In genomic region chr16:87955302-87956168, GRCh38 we compare ENCODE assay signal across 10 cellular contexts. TPM values are rescaled to one million over a fixed set of nuclear protein-coding genes. Genes with fewer than 3 reads are reported as not detected.
DNase-seq lines count a peak whose midpoint lies in the region; ATAC-seq and TF ChIP-seq lines count a peak whose summit lies in the region.
"Had no signal": no experiment of that assay in that cellular context is flagged by ENCODE, and none has a peak within 500 bp of the region (broad histone marks: within the 10 kb centered on the region; RNA-seq: fewer than 3 reads in every experiment).

No MANE protein-coding gene starts in this region.

- no peaks in the 10 kb centered on the region for H3K9me3 Mint-ChIP-seq in CD8-positive, alpha-beta T cell
- H3K9me3 Mint-ChIP-seq in dendritic cell treated with granulocyte-macrophage colony-stimulating factor and Interleukin-4, amounts not matched to agents 40 ng/mL and 50 ng/mL, for 4 days = no peaks in the 10 kb centered on the region
- no peaks in the 10 kb centered on the region for H3K9me3 Mint-ChIP-seq in nephron progenitor cell

- TF ChIP-seq POLR2A in NB4 (IDR thresholded peaks at IDR 0.05; ENCODE audit: extremely low read depth, insufficient read length) (no peak), adrenal gland (IDR thresholded peaks at IDR 0.05) (no peak)

- H3K4me1 Mint-ChIP-seq in CD8-positive, alpha-beta T cell (ENCODE audit: low read depth) = peaks cover 84% of the 10 kb centered on the region
- peaks cover 83% of the 10 kb centered on the region for H3K4me1 Mint-ChIP-seq in dendritic cell treated with granulocyte-macrophage colony-stimulating factor and Interleukin-4, amounts not matched to agents 40 ng/mL and 50 ng/mL, for 4 days (ENCODE audit: low read depth)
- peaks cover 89% of the 10 kb centered on the region for H3K4me1 Mint-ChIP-seq in nephron progenitor cell

- TF ChIP-seq CTCF in CD8-positive, alpha-beta T cell (IDR thresholded peaks at IDR 0.05) = no peak
- TF ChIP-seq CTCF in NB4 (IDR thresholded peaks at IDR 0.05; ENCODE audit: low read depth, low read length) (no peak), nephron progenitor cell (IDR thresholded peaks at IDR 0.05) (no peak), adrenal gland (IDR thresholded peaks at IDR 0.05) (no peak)

- H3K4me2 ChIP-seq in Karpas-422 (ENCODE audit: low read depth, low read length, poor library complexity, severe bottlenecking) = no peak overlapping the region

- H3K27me3 Mint-ChIP-seq in CD8-positive, alpha-beta T cell (ENCODE audit: low read depth) = no peaks in the 10 kb centered on the region
- H3K27me3 Mint-ChIP-seq in dendritic cell treated with granulocyte-macrophage colony-stimulating factor and Interleukin-4, amounts not matched to agents 40 ng/mL and 50 ng/mL, for 4 days = no peaks in the 10 kb centered on the region
- peaks cover 3% of the 10 kb centered on the region for H3K27me3 Mint-ChIP-seq in nephron progenitor cell (ENCODE audit: low read depth, poor library complexity)

- no peak overlapping the region for H3K4me3 ChIP-seq in CD8-positive, alpha-beta T cell (ENCODE audit: low read depth, low read length)
- no peak overlapping the region for H3K4me3 ChIP-seq in NB4 (ENCODE audit: low read depth, low read length)
- no peak overlapping the region for H3K4me3 ChIP-seq in Karpas-422 (ENCODE audit: low read length)
- H3K4me3 ChIP-seq in adrenal gland = no peak overlapping the region

- peak overlapping the region; percentile 76 for H3K27ac ChIP-seq in CD8-positive, alpha-beta T cell (ENCODE audit: low read depth, low read length)
- H3K27ac ChIP-seq in Karpas-422 (ENCODE audit: low read length) (no peak overlapping the region), adrenal gland (peak overlapping the region in 2 of 5 donors; percentile 75 to 96)

- CTCF ChIA-PET in CD8-positive, alpha-beta T cell (lab: Charles Lee) = no interaction called here

- no peak overlapping the region for H2AFZ ChIP-seq in Karpas-422 (ENCODE audit: low read length)

- DNase-seq in CD8-positive, alpha-beta T cell = no peak
- DNase-seq in NB4 (ENCODE audit: low read depth) (peak; percentile 48), nephron progenitor cell (no peak), NCI-H446 treated with DMSO at 0.1 percent for 48 hours (lab: John Stamatoyannopoulos, UW) (no peak), cerebellar cortex (ENCODE audit: low spot score) (no peak), Karpas-422 (no peak), adrenal gland (no peak)
- DNase-seq: cortex of kidney, NCI-H1694 had no signal

- H3K27me3 ChIP-seq in CD8-positive, alpha-beta T cell (ENCODE audit: insufficient read depth, low read length) = no peaks in the 10 kb centered on the region
- H3K27me3 ChIP-seq in Karpas-422 (ENCODE audit: low read length) (no peaks in the 10 kb centered on the region), adrenal gland (no peaks in the 10 kb centered on the region)

- H4K20me1 ChIP-seq in Karpas-422 (ENCODE audit: insufficient read depth, low read depth, low read length) = no peaks in the 10 kb centered on the region; the same call in 1 of the 2 replicates

- WGBS in adrenal gland, 4 donors = 71 to 75% (median 72%) methylated on average over 16 to 20 of the region's 20 CpGs

- ATAC-seq in CD8-positive, alpha-beta T cell = no peak

- peaks cover 11% of the 10 kb centered on the region for H3K36me3 ChIP-seq in CD8-positive, alpha-beta T cell (ENCODE audit: insufficient read depth, low read length)
- H3K36me3 ChIP-seq in Karpas-422 (ENCODE audit: insufficient read depth, low read length) = peaks cover 6% of the 10 kb centered on the region; the same call in 1 of the 2 replicates
- no peaks in the 10 kb centered on the region for H3K36me3 ChIP-seq in adrenal gland (replicated peaks in 1 of 2)

- H3K4me1 ChIP-seq in CD8-positive, alpha-beta T cell (ENCODE audit: insufficient read depth, low read length) = peaks cover 77% of the 10 kb centered on the region
- peaks cover 19% of the 10 kb centered on the region for H3K4me1 ChIP-seq in Karpas-422 (ENCODE audit: low read length)
- H3K4me1 ChIP-seq in adrenal gland (replicated peaks in 1 of 2) = peaks cover 8 to 51% of the 10 kb centered on the region in 2 donors

- POLR2A ChIA-PET in CD8-positive, alpha-beta T cell (lab: Charles Lee) = interaction anchor here (0.8 kb wide), 1 partner anchor 10 kb away, joined by 3 read pairs; no protein-coding TSS in a partner anchor

- peak overlapping the region; percentile 81 for H3K4me3 Mint-ChIP-seq in CD8-positive, alpha-beta T cell
- H3K4me3 Mint-ChIP-seq in dendritic cell treated with granulocyte-macrophage colony-stimulating factor and Interleukin-4, amounts not matched to agents 40 ng/mL and 50 ng/mL, for 4 days = peak overlapping the region; percentile 76
- peak overlapping the region; percentile 72 for H3K4me3 Mint-ChIP-seq in nephron progenitor cell

- H3K9ac ChIP-seq in Karpas-422 (ENCODE audit: low read length) = no peak overlapping the region

- intact Hi-C loops in CD8-positive, alpha-beta T cell (cut with DNase I, micrococcal nuclease) = loop anchor here (10.0 kb wide), 3 partner anchors 729 to 1289 kb away; partner anchors contain the start of genes CTU2 (in 1 of the 2), RNF166 (in 1 of the 2) and SNAI3 (in 1 of the 2)
- intact Hi-C loops in dendritic cell treated with granulocyte-macrophage colony-stimulating factor and Interleukin-4, amounts not matched to agents 40 ng/mL and 50 ng/mL, for 4 days (cut with micrococcal nuclease) = loop anchor here (5.0 kb wide), 1 partner anchor 52 kb away; no protein-coding TSS in a partner anchor
- intact Hi-C loops in adrenal gland (cut with DNase I) = no loop called here

- no peaks in the 10 kb centered on the region for H3K9me3 ChIP-seq in CD8-positive, alpha-beta T cell (ENCODE audit: low read length)
- H3K9me3 ChIP-seq in Karpas-422 (ENCODE audit: low read length) = no peaks in the 10 kb centered on the region
- H3K9me3 ChIP-seq in adrenal gland (replicated peaks in 1 of 3) = no peaks in the 10 kb centered on the region

- peak overlapping the region; percentile 98 for H3K27ac Mint-ChIP-seq in CD8-positive, alpha-beta T cell
- peak overlapping the region; percentile 97 for H3K27ac Mint-ChIP-seq in dendritic cell treated with granulocyte-macrophage colony-stimulating factor and Interleukin-4, amounts not matched to agents 40 ng/mL and 50 ng/mL, for 4 days
- peak overlapping the region; percentile 99 for H3K27ac Mint-ChIP-seq in nephron progenitor cell

- H3K79me2 ChIP-seq in Karpas-422 (ENCODE audit: low read length) = peaks cover 90% of the 10 kb centered on the region

- peaks cover 51% of the 10 kb centered on the region for H3K36me3 Mint-ChIP-seq in CD8-positive, alpha-beta T cell
- peaks cover 40% of the 10 kb centered on the region for H3K36me3 Mint-ChIP-seq in dendritic cell treated with granulocyte-macrophage colony-stimulating factor and Interleukin-4, amounts not matched to agents 40 ng/mL and 50 ng/mL, for 4 days (ENCODE audit: low read depth)
- H3K36me3 Mint-ChIP-seq in nephron progenitor cell (ENCODE audit: low read depth) = peaks cover 26% of the 10 kb centered on the region

- no peaks in the 10 kb centered on the region for H3K9me2 ChIP-seq in Karpas-422 (replicated peaks; ENCODE audit: insufficient read depth, low read length)

RNA-seq across cellular contexts. Expression of gene BANP, which starts 4.3 kb away (rescaled TPM):
- 10 to 100 TPM; 55.3 to 60.6 TPM for total RNA-seq in CD8-positive, alpha-beta T cell
- total RNA-seq in Karpas-422 (2014; rRNA removed; shearing (Covaris generic); ENCODE audit: low replicate concordance) = 30.1 and 36.5 TPM in 2 replicates
- 10 to 100 TPM; 16.8 to 29.8 (median 22.2) TPM for total RNA-seq in adrenal gland
- polyA plus RNA-seq in adrenal gland = 10 to 100 TPM; 10.4 to 23.6 (median 19.2) TPM

RNA-seq across cellular contexts. Expression of gene CA5A, which starts 19.2 kb away (rescaled TPM):
- total RNA-seq in CD8-positive, alpha-beta T cell = not detected
- not detected in 2 replicates for total RNA-seq in Karpas-422 (2014; rRNA removed; shearing (Covaris generic); ENCODE audit: low replicate concordance)
- under 1 TPM in 1 of 8 donors, not detected in 7; 0.56 TPM for total RNA-seq in adrenal gland
- not detected for polyA plus RNA-seq in adrenal gland

Comparison
In these comparisons a context has a peak if more than half of its experiments do, and no peak if none do; other contexts are left out.
1. intact Hi-C loops: an anchor here in CD8-positive, alpha-beta T cell (10.0 kb wide) and dendritic cell treated with granulocyte-macrophage colony-stimulating factor and Interleukin-4, amounts not matched to agents 40 ng/mL and 50 ng/mL, for 4 days (5.0 kb wide); none called in adrenal gland.